In genomic region chr2:16016282-16016681, GRCh38 we compare ENCODE assay signal across 5 cellular contexts.
"Had no signal": no experiment of that assay in that cellular context is flagged by ENCODE, and none has a peak within 500 bp of the region (broad histone marks: within the 10 kb centered on the region; RNA-seq: fewer than 3 reads in every experiment).

No MANE protein-coding gene starts in this region.

- H3K4me3 ChIP-seq: GM23338, K562 had no signal

- H3K4me3 Mint-ChIP-seq: GM23338, H9 had no signal

- H3K27ac Mint-ChIP-seq: GM23338, H9 had no signal

- ATAC-seq: GM23338, K562 had no signal

- DNase-seq: H9, HCEC 1CT, IMR-90 had no signal

- H3K9me3 Mint-ChIP-seq: GM23338 had no signal
